ENCODE assay signal across 8 cellular contexts in genomic region chr3:160486459-160486869, GRCh38. TPM values are rescaled to one million over a fixed set of nuclear protein-coding genes. Genes with fewer than 3 reads are reported as not detected.
A peak's percentile ranks its signal among the peaks of the same experiment; 100 is the strongest.
DNase-seq lines count a peak whose midpoint lies in the region; ATAC-seq, FAIRE-seq and TF ChIP-seq lines count a peak whose summit lies in the region.

No MANE protein-coding gene starts in this region.

- no peak for FAIRE-seq in endothelial cell of umbilical vein (lab: Jason Lieb, UNC)

- CTCF ChIA-PET in HCT116 (lab: Charles Lee) (interaction anchor here (1.1 kb wide), 1 partner anchor 324 kb away, joined by 3 read pairs; no protein-coding TSS in a partner anchor), Panc1 (lab: Charles Lee) (interaction anchor here (0.6 kb wide), 1 partner anchor 454 kb away, joined by 4 read pairs; no protein-coding TSS in a partner anchor), endothelial cell of umbilical vein (lab: Charles Lee) (interaction anchor here (1.3 to 2.6 kb wide), 4 partner anchors 10 to 324 kb away, joined by 3 to 24 read pairs (median 5); partner anchors contain the start of gene TRIM59)

- H4K20me1 ChIP-seq in HCT116 (ENCODE audit: insufficient read depth) (no peaks in the 10 kb centered on the region), endothelial cell of umbilical vein (replicated peaks; ENCODE audit: control insufficient read depth, extremely low read depth, insufficient read depth, low read length) (no peaks in the 10 kb centered on the region)

- H3K9me2 ChIP-seq in HCT116 (ENCODE audit: insufficient read depth): no peaks in the 10 kb centered on the region

- no peak overlapping the region for H3K27ac ChIP-seq in C4-2B
- H3K27ac ChIP-seq in HCT116 (ENCODE audit: low read depth, low read length): no peak overlapping the region
- H3K27ac ChIP-seq in Panc1 (ENCODE audit: low read length): no peak overlapping the region
- H3K27ac ChIP-seq in endothelial cell of umbilical vein (ENCODE audit: insufficient read depth, low read depth, low read length): no peak overlapping the region
- H3K27ac ChIP-seq in psoas muscle: no peak overlapping the region

- no peak overlapping the region for H2AFZ ChIP-seq in HCT116 (ENCODE audit: low read depth, low read length, poor library complexity, severe bottlenecking)
- no peak overlapping the region for H2AFZ ChIP-seq in endothelial cell of umbilical vein (ENCODE audit: low read depth, low read length)

- POLR2A ChIA-PET in HCT116 (lab: Charles Lee) (no interaction called here), Panc1 (lab: Charles Lee) (no interaction called here), endothelial cell of umbilical vein (lab: Charles Lee) (no interaction called here)

- H3K36me3 ChIP-seq in HCT116 (ENCODE audit: control insufficient read depth in 1 of 2, insufficient read depth in 2 of 2, low read length in 2 of 2) (no peaks in the 10 kb centered on the region), Panc1 (ENCODE audit: control insufficient read depth, insufficient read depth, low read length) (no peaks in the 10 kb centered on the region), endothelial cell of umbilical vein (ENCODE audit: control insufficient read depth in 2 of 2, extremely low read depth in 1 of 2, insufficient read depth in 2 of 2, low read length in 2 of 2) (no peaks in the 10 kb centered on the region), psoas muscle (ENCODE audit: insufficient read depth in 1 of 2, low read depth in 1 of 2) (no peaks in the 10 kb centered on the region)

- no peak for ATAC-seq in HCT116
- ATAC-seq in Panc1: no peak
- no peak for ATAC-seq in psoas muscle
- no peak for ATAC-seq in HG02588 (IDR thresholded peaks at IDR 0.05; ENCODE audit: unreplicated experiment)
- ATAC-seq in HG03135 (IDR thresholded peaks at IDR 0.05; ENCODE audit: unreplicated experiment): no peak

- H3K79me2 ChIP-seq in HCT116 (ENCODE audit: insufficient read depth, low read length): no peaks in the 10 kb centered on the region
- H3K79me2 ChIP-seq in endothelial cell of umbilical vein (ENCODE audit: control insufficient read depth, insufficient read depth, low read length): no peaks in the 10 kb centered on the region

- H3K9me3 ChIP-seq in HCT116 (ENCODE audit: control insufficient read depth in 1 of 2, insufficient read depth in 1 of 2, low read depth in 1 of 2, low read length in 2 of 2) (no peaks in the 10 kb centered on the region), Panc1 (ENCODE audit: control insufficient read depth, insufficient read depth, low read depth, low read length) (no peaks in the 10 kb centered on the region), endothelial cell of umbilical vein (replicated peaks; ENCODE audit: control insufficient read depth, insufficient read depth, low read length) (no peaks in the 10 kb centered on the region), psoas muscle (no peaks in the 10 kb centered on the region)

- RAD21 ChIA-PET in HCT116 (lab: Charles Lee; ENCODE audit: low non-redundant PET in 1 of 2, low total read pairs in 2 of 2, uncharacterized antibody in 2 of 2, unreplicated experiment in 2 of 2): no interaction called here

- H3K4me3 ChIP-seq in HCT116 (replicated peaks in 1 of 2; ENCODE audit: low read depth in 1 of 2, low read length in 2 of 2) (no peak overlapping the region), Panc1 (ENCODE audit: low read depth in 2 of 2, low read length in 2 of 2) (no peak overlapping the region), endothelial cell of umbilical vein (replicated peaks in 1 of 3; ENCODE audit: insufficient read depth in 1 of 3, low read depth in 1 of 3, low read length in 3 of 3) (no peak overlapping the region), psoas muscle (no peak overlapping the region)

- H3K9ac ChIP-seq in HCT116 (ENCODE audit: low read length): no peak overlapping the region
- no peak overlapping the region for H3K9ac ChIP-seq in endothelial cell of umbilical vein (replicated peaks; ENCODE audit: extremely low read depth, insufficient read depth, low read length)

- intact Hi-C loops in HCT116 (cut with micrococcal nuclease) (loop anchor here (5.0 kb wide), 2 partner anchors 324 to 454 kb away; no protein-coding TSS in a partner anchor), Panc1 (cut with micrococcal nuclease; ENCODE audit: unreplicated experiment) (loop anchor here (2.0 kb wide), 2 partner anchors 38 to 324 kb away; partner anchors contain the start of gene TRIM59), endothelial cell of umbilical vein (cut with micrococcal nuclease) (loop anchor here (1.0 to 5.0 kb wide), 5 partner anchors 37 to 1224 kb away; partner anchors contain the start of gene TRIM59), psoas muscle (cut with DNase I) (no loop called here)

- no peaks in the 10 kb centered on the region for H3K27me3 ChIP-seq in HCT116 (ENCODE audit: insufficient read depth, low read length)
- H3K27me3 ChIP-seq in Panc1 (ENCODE audit: control insufficient read depth, insufficient read depth, low read length): no peaks in the 10 kb centered on the region
- no peaks in the 10 kb centered on the region for H3K27me3 ChIP-seq in endothelial cell of umbilical vein (ENCODE audit: control insufficient read depth in 2 of 2, insufficient read depth in 2 of 2, low read length in 2 of 2)
- H3K27me3 ChIP-seq in psoas muscle (ENCODE audit: insufficient read depth in 3 of 3, low read length in 2 of 3): no peaks in the 10 kb centered on the region

- dilution Hi-C loops in endothelial cell of umbilical vein (cut with MboI; ENCODE audit: extremely low pct_ligation_motif_present, low sequenced_read_pairs): no loop called here

- DNase-seq in HCT116 (ENCODE audit: low read depth, low spot score) (peak; percentile 18), Panc1 (ENCODE audit: low read depth, low spot score) (no peak), endothelial cell of umbilical vein (ENCODE audit: low read depth, low spot score) (peak; percentile 44), psoas muscle (no peak), activated gamma-delta T cell treated with Interleukin-2 at 50 U/mL for 16 hours (no peak)

- TF ChIP-seq CTCF in C4-2B (conservative IDR thresholded peaks at IDR 0.05) (peak; percentile 88), HCT116 (IDR thresholded peaks at IDR 0.05 in 2 of 3, conservative IDR thresholded peaks at IDR 0.05 in 1 of 3; ENCODE audit: borderline replicate concordance in 1 of 3, insufficient read depth in 1 of 3, low read depth in 2 of 3, low read length in 2 of 3) (peak; percentile 42 to 66 (median 48); a peak in 5 of 6 replicates), Panc1 (IDR thresholded peaks at IDR 0.05) (peak; percentile 64; the same call in 1 of the 2 replicates), endothelial cell of umbilical vein (IDR thresholded peaks at IDR 0.05; ENCODE audit: extremely low read depth in 1 of 2, insufficient read depth in 1 of 2, low read depth in 1 of 2, low read length in 2 of 2) (peak; percentile 30 to 36), psoas muscle (IDR thresholded peaks at IDR 0.05) (peak; percentile 56)

- H3K9me1 ChIP-seq in endothelial cell of umbilical vein (replicated peaks; ENCODE audit: control insufficient read depth, extremely low read depth, insufficient read depth, low read length): no peaks in the 10 kb centered on the region

- in situ Hi-C loops in Panc1 (cut with HindIII; ENCODE audit: low pct_unique_long_range_greater_than_20kb, low sequenced_read_pairs): no loop called here

- TF ChIP-seq RAD21 in HCT116 (IDR thresholded peaks at IDR 0.05; ENCODE audit: low read depth): peak; percentile 61

- TF ChIP-seq POLR2A in HCT116 (IDR thresholded peaks at IDR 0.05; ENCODE audit: borderline replicate concordance, extremely low read depth, insufficient read depth, insufficient read length) (no peak), endothelial cell of umbilical vein (IDR thresholded peaks at IDR 0.05; ENCODE audit: low read depth, low read length) (no peak)

- BruUV-seq in HCT116 (replicated peaks; lab: Mats Ljungman, UMichigan) (no TSS peak), Panc1 (replicated peaks; lab: Mats Ljungman, UMichigan) (no TSS peak), endothelial cell of umbilical vein (replicated peaks; lab: Mats Ljungman, UMichigan) (no TSS peak)

- H3K4me2 ChIP-seq in HCT116 (ENCODE audit: low read length) (no peak overlapping the region), endothelial cell of umbilical vein (ENCODE audit: insufficient read depth, low read length) (peak overlapping the region; percentile 68)

- H3K4me1 ChIP-seq in HCT116 (ENCODE audit: control insufficient read depth in 1 of 2, insufficient read depth in 2 of 2, low read length in 2 of 2): no peaks in the 10 kb centered on the region
- H3K4me1 ChIP-seq in Panc1 (ENCODE audit: control insufficient read depth, insufficient read depth, low read length): 0 out of 2 replicates have a peak, but pooled peaks cover 3% of the 10 kb centered on the region
- peaks cover 5% of the 10 kb centered on the region for H3K4me1 ChIP-seq in endothelial cell of umbilical vein (ENCODE audit: control insufficient read depth, extremely low read depth, insufficient read depth, low read length)
- H3K4me1 ChIP-seq in psoas muscle: no peaks in the 10 kb centered on the region

- WGBS in psoas muscle, 3 donors: 7 to 20% (median 14%) methylated on average over 2 of the region's 2 CpGs

TF ChIP-seq in HCT116, 20 proteins besides CTCF, POLR2A, EP300 and RAD21 (continues in another document):
- no peak for TF ChIP-seq TCF7L2 (IDR thresholded peaks at IDR 0.05; ENCODE audit: borderline replicate concordance, extremely low read depth, insufficient read depth, insufficient read length)
- TF ChIP-seq EZH2 (IDR thresholded peaks at IDR 0.05): no peak
- TF ChIP-seq POLR2AphosphoS5 (IDR thresholded peaks at IDR 0.05; ENCODE audit: low read depth, low read length): no peak

TF ChIP-seq in endothelial cell of umbilical vein, 7 proteins besides CTCF, POLR2A, EP300 and RAD21 (continues in another document):
- TF ChIP-seq POLR2AphosphoS5 (IDR thresholded peaks at IDR 0.05; ENCODE audit: insufficient read depth, low read depth, low read length) (no peak), FOS (IDR thresholded peaks at IDR 0.05; ENCODE audit: borderline replicate concordance, insufficient read depth, low read length) (no peak)

RNA-seq across cellular contexts. Expression of gene TRIM59, which starts 36.9 kb away (rescaled TPM):
- total RNA-seq in HCT116 (2021; ENCODE audit: unreplicated experiment) (41.6 TPM), Panc1 (2021; ENCODE audit: unreplicated experiment) (27.9 TPM), endothelial cell of umbilical vein (32.5 and 33.0 TPM in 2 replicates), psoas muscle (under 1 TPM; 0.20 to 0.81 (median 0.31) TPM)
- 5.6 and 13.8 TPM in 2 replicates for polyA plus RNA-seq in HCT116 (2012)
- polyA plus RNA-seq in Panc1 (2012; ENCODE audit: insufficient read length): 9.2 TPM
- polyA plus RNA-seq in endothelial cell of umbilical vein (6.4 and 6.8 TPM in 2 replicates), psoas muscle (under 1 TPM; 0.05 to 0.21 (median 0.07) TPM)
- polyA plus RNA-seq in endothelial cell of umbilical vein (2011; cell fraction: cytosol; rRNA removed): 7.7 and 8.3 TPM in 2 replicates
- 7.4 and 9.6 TPM in 2 replicates for polyA plus RNA-seq in endothelial cell of umbilical vein (2011; cell fraction: nucleus; rRNA removed)
- polyA plus RNA-seq in endothelial cell of umbilical vein (2012): 10.2 and 17.3 TPM in 2 replicates
- 16.7 and 19.4 TPM in 2 replicates for polyA minus RNA-seq in endothelial cell of umbilical vein
- 2.2 TPM for polyA minus RNA-seq in endothelial cell of umbilical vein (2011; cell fraction: cytosol; rRNA and poly(A)+ RNA removed)
- polyA minus RNA-seq in endothelial cell of umbilical vein (2011; cell fraction: nucleus; rRNA and poly(A)+ RNA removed): 13.6 and 16.0 TPM in 2 replicates

Comparison
In these comparisons a context has a peak if more than half of its experiments do, and no peak if none do; other contexts are left out.
1. CTCF ChIP-seq: peak in every context shown above with its lines; median percentile 88 in C4-2B; 64 in Panc1; 56 in psoas muscle; 48 in HCT116; 33 in endothelial cell of umbilical vein.
2. DNase-seq: peak in HCT116 (single experiment) and endothelial cell of umbilical vein (single experiment); none in Panc1 (single experiment), psoas muscle (0 of 2) and activated gamma-delta T cell treated with Interleukin-2 at 50 U/mL for 16 hours (single experiment).
3. RNA of gene TRIM59, which starts 36.9 kb away (total RNA-seq): 41.6 TPM in HCT116 (single experiment), 32.5 to 33.0 TPM in endothelial cell of umbilical vein and 27.9 TPM in Panc1 (single experiment); 0.20 to 0.81 TPM in psoas muscle; every median in the first group is over 10 times any median in the second.
4. intact Hi-C loops: an anchor here in HCT116 (5.0 kb wide), Panc1 (2.0 kb wide) and endothelial cell of umbilical vein (1.0 to 5.0 kb wide); none called in psoas muscle.